Comparison of ENCODE assay signal across 22 cellular contexts in the genomic region with DNA sequence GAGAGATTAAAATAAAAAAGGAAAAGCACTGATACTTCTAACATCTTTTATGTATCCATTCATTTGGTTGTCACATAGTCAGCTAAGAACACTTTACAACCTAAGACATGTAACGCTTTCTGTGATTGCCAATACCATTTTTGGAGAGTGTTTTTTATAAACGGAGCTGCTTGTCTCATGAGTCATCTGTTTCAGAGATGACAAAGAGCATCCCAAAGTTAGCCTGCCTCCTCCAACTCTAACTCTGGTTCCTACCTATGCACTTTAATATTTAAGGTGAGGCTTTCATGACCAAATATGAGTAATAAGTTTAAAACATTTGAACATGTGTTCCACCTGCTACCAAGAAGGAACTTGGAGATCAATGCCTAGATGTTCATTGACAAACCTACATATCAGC.
DNase-seq lines count a peak whose midpoint lies in the region; ATAC-seq, FAIRE-seq and TF ChIP-seq lines count a peak whose summit lies in the region.
"Had no signal": no experiment of that assay in that cellular context is flagged by ENCODE, and none has a peak within 500 bp of the region (broad histone marks: within the 10 kb centered on the region; RNA-seq: fewer than 3 reads in every experiment).

No MANE protein-coding gene starts in this region.

- no peak for DNase-seq in D721Med (ENCODE audit: insufficient read length, low spot score)
- peak; percentile 45 for DNase-seq in RPMI7951 (ENCODE audit: low read depth)
- DNase-seq in sigmoid colon = no peak
- no peak for DNase-seq in DMS 273 treated with DMSO at 0.1 percent for 48 hours (lab: John Stamatoyannopoulos, UW)
- no peak for DNase-seq in dorsolateral prefrontal cortex
- DNase-seq: 8988T; ACHN; AML-193; BE2C; CD4-positive, alpha-beta T cell; CD8-positive, alpha-beta memory T cell; DMS153; DND-41; GOT3; HFFc6 had no signal

- H3K27ac ChIP-seq in sigmoid colon (peak overlapping the region in 3 of 4 donors; percentile 27 to 62 (median 46)), dorsolateral prefrontal cortex (no peak overlapping the region)
- H3K27ac ChIP-seq: A549; BLaER1 treated with 17β-estradiol and CSF1 and Interleukin-3, amounts not matched to agents 10 nM and 100 nM had no signal

- peaks cover 0 to 24% (median 20%) of the 10 kb centered on the region in 4 donors for H3K4me1 ChIP-seq in sigmoid colon
- H3K4me1 ChIP-seq: A549; BE2C; BLaER1 treated with 17β-estradiol and CSF1 and Interleukin-3, amounts not matched to agents 10 nM and 100 nM; HAP-1 had no signal

- intact Hi-C loops in sigmoid colon (cut with DNase I) (loop anchor here (5.0 kb wide), 1 partner anchor 50 kb away; no protein-coding TSS in a partner anchor), dorsolateral prefrontal cortex (cut with DNase I) (no loop called here)

- no peaks in the 10 kb centered on the region for H3K9me3 ChIP-seq in sigmoid colon
- H3K9me3 ChIP-seq: A549; BE2C; BLaER1 treated with 17β-estradiol and CSF1 and Interleukin-3, amounts not matched to agents 10 nM and 100 nM; HAP-1 had no signal

- ATAC-seq in HG02623 (IDR thresholded peaks at IDR 0.05; ENCODE audit: unreplicated experiment) = no peak
- ATAC-seq: A549 had no signal

- H3K4me3 ChIP-seq in sigmoid colon = no peak overlapping the region
- H3K4me3 ChIP-seq in dorsolateral prefrontal cortex = no peak overlapping the region
- H3K4me3 ChIP-seq: A549; BLaER1 treated with 17β-estradiol and CSF1 and Interleukin-3, amounts not matched to agents 10 nM and 100 nM; HAP-1 had no signal

- TF ChIP-seq CTCF in D721Med (IDR thresholded peaks at IDR 0.05; ENCODE audit: insufficient read depth, missing control alignments) = no peak
- TF ChIP-seq CTCF in sigmoid colon (IDR thresholded peaks at IDR 0.05) = no peak
- TF ChIP-seq CTCF in dorsolateral prefrontal cortex (IDR thresholded peaks at IDR 0.05 in 54 of 56, conservative IDR thresholded peaks at IDR 0.05 in 2 of 56; ENCODE audit: low read depth in 1 of 56, partially characterized antibody in 56 of 56) = no peak

- no peak for TF ChIP-seq EP300 in sigmoid colon (IDR thresholded peaks at IDR 0.05)

- H3K36me3 ChIP-seq in sigmoid colon = no peaks in the 10 kb centered on the region
- H3K36me3 ChIP-seq: BE2C; BLaER1 treated with 17β-estradiol and CSF1 and Interleukin-3, amounts not matched to agents 10 nM and 100 nM; HAP-1 had no signal

- no peaks in the 10 kb centered on the region for H3K27me3 ChIP-seq in sigmoid colon
- peaks cover 0 to 6% (median 0%) of the 10 kb centered on the region in 45 donors for H3K27me3 ChIP-seq in dorsolateral prefrontal cortex
- H3K27me3 ChIP-seq: BE2C; BLaER1 treated with 17β-estradiol and CSF1 and Interleukin-3, amounts not matched to agents 10 nM and 100 nM had no signal

- TF ChIP-seq POLR2A in sigmoid colon (IDR thresholded peaks at IDR 0.05) = no peak

- 78 to 79% methylated on average over 2 of the region's 2 CpGs for WGBS in sigmoid colon, 2 donors

- FAIRE-seq in D721Med (lab: Jason Lieb, UNC) = peak; percentile 97
- FAIRE-seq: A549, G401.6, GM12892, H54 had no signal

Comparison
In these comparisons a context has a peak if more than half of its experiments do, and no peak if none do; other contexts are left out.
1. H3K27ac ChIP-seq: peak in sigmoid colon (3 of 4); none in dorsolateral prefrontal cortex (0 of 59).